Comparison of ENCODE assay signal across 1 cellular context in genomic region chr15:67823371-67824156, GRCh38.
A peak's percentile ranks its signal among the peaks of the same experiment; 100 is the strongest.
TF ChIP-seq lines count a peak whose summit lies in the region.

No MANE protein-coding gene starts in this region.

TF ChIP-seq in HEK293, 187 proteins besides CTCF, POLR2A, EP300 and RAD21 (continued from another document and continues in another):
- TF ChIP-seq PRDM4 (tag by site-specific recombination; IDR thresholded peaks at IDR 0.05) (no peak), GLIS2 (tag by site-specific recombination; IDR thresholded peaks at IDR 0.05) (peak; percentile 75; the same call in 1 of the 2 replicates), ZNF416 (tag by site-specific recombination; IDR thresholded peaks at IDR 0.05) (no peak), ZNF707 (tag by site-specific recombination; IDR thresholded peaks at IDR 0.05) (no peak), ZNF37A (tag by site-specific recombination; IDR thresholded peaks at IDR 0.05) (0 out of 2 replicates have a peak, but pooled peaks have one; percentile 35), ZNF624 (tag by site-specific recombination; IDR thresholded peaks at IDR 0.05) (no peak), INSM2 (tag by site-specific recombination; IDR thresholded peaks at IDR 0.05) (no peak), ZNF776 (tag by site-specific recombination; IDR thresholded peaks at IDR 0.05; ENCODE audit: borderline replicate concordance) (no peak), SP7 (tag by site-specific recombination; IDR thresholded peaks at IDR 0.05) (0 out of 2 replicates have a peak, but pooled peaks have one; percentile 16), PRDM10 (tag by site-specific recombination; IDR thresholded peaks at IDR 0.05) (no peak; the same call in none of the 2 replicates), ZNF777 (tag by site-specific recombination; IDR thresholded peaks at IDR 0.05; ENCODE audit: borderline replicate concordance) (peak; percentile 57; the same call in 1 of the 2 replicates), ZBTB10 (tag by site-specific recombination; IDR thresholded peaks at IDR 0.05) (peak; percentile 60; the same call in 1 of the 2 replicates), EGR2 (tag by site-specific recombination; IDR thresholded peaks at IDR 0.05; ENCODE audit: low read depth) (peak; percentile 32; the same call in 1 of the 2 replicates), HOXA7 (CRISPR knock-in tag; IDR thresholded peaks at IDR 0.05; ENCODE audit: borderline replicate concordance) (no peak), ZNF473 (tag by site-specific recombination; IDR thresholded peaks at IDR 0.05) (no peak), ZSCAN16 (tag by site-specific recombination; IDR thresholded peaks at IDR 0.05) (no peak), ZNF394 (tag by site-specific recombination; IDR thresholded peaks at IDR 0.05; ENCODE audit: borderline replicate concordance) (peak; percentile 76; the same call in 1 of the 2 replicates), SP2 (tag by site-specific recombination; IDR thresholded peaks at IDR 0.05) (no peak), ZNF513 (tag by site-specific recombination; IDR thresholded peaks at IDR 0.05) (no peak), ZFP37 (tag by site-specific recombination; IDR thresholded peaks at IDR 0.05) (peak; percentile 73; the same call in 1 of the 2 replicates), KLF10 (tag by site-specific recombination; IDR thresholded peaks at IDR 0.05) (peak; percentile 87), ZNF138 (tag by site-specific recombination; IDR thresholded peaks at IDR 0.05; ENCODE audit: borderline replicate concordance) (no peak), PATZ1 (tag by site-specific recombination; IDR thresholded peaks at IDR 0.05) (peak; percentile 66), ZNF391 (tag by site-specific recombination; IDR thresholded peaks at IDR 0.05; ENCODE audit: borderline replicate concordance, low read depth) (no peak), ZNF596 (tag by site-specific recombination; IDR thresholded peaks at IDR 0.05) (peak; percentile 10; the same call in 1 of the 2 replicates), ZNF248 (tag by site-specific recombination; IDR thresholded peaks at IDR 0.05) (no peak), SCRT1 (tag by site-specific recombination; IDR thresholded peaks at IDR 0.05; ENCODE audit: borderline replicate concordance) (no peak), ZFHX2 (tag by site-specific recombination; conservative IDR thresholded peaks at IDR 0.05) (peak; percentile 58), ZNF561 (tag by site-specific recombination; IDR thresholded peaks at IDR 0.05; ENCODE audit: borderline replicate concordance) (peak; percentile 68; the same call in 1 of the 2 replicates), ATF2 (tag by site-specific recombination; IDR thresholded peaks at IDR 0.05; ENCODE audit: low read depth) (no peak), ZNF48 (tag by site-specific recombination; IDR thresholded peaks at IDR 0.05) (no peak), ZNF76 (tag by site-specific recombination; IDR thresholded peaks at IDR 0.05; ENCODE audit: borderline replicate concordance, low read depth) (peak; percentile 8; the same call in 1 of the 2 replicates), ZNF677 (tag by site-specific recombination; IDR thresholded peaks at IDR 0.05) (0 out of 2 replicates have a peak, but pooled peaks have one; percentile 5), ZBTB17 (tag by site-specific recombination; IDR thresholded peaks at IDR 0.05) (peak; percentile 98), ZNF26 (tag by site-specific recombination; IDR thresholded peaks at IDR 0.05) (no peak), ZNF324 (tag by site-specific recombination; IDR thresholded peaks at IDR 0.05) (no peak), ZBTB20 (tag by site-specific recombination; IDR thresholded peaks at IDR 0.05) (peak; percentile 87), ZNF133 (tag by site-specific recombination; IDR thresholded peaks at IDR 0.05) (no peak)
